9 cellular contexts compared by ENCODE assay signal in genomic region chr17:9905902-9906301, GRCh38. TPM values are rescaled to one million over a fixed set of nuclear protein-coding genes. Genes with fewer than 3 reads are reported as not detected.
DNase-seq lines count a peak whose midpoint lies in the region; ATAC-seq and TF ChIP-seq lines count a peak whose summit lies in the region.
"Had no signal": no experiment of that assay in that cellular context is flagged by ENCODE, and none has a peak within 500 bp of the region (broad histone marks: within the 10 kb centered on the region; RNA-seq: fewer than 3 reads in every experiment).

No MANE protein-coding gene starts in this region.

- H3K27me3 Mint-ChIP-seq in Calu3 (ENCODE audit: unreplicated experiment): peaks cover 20% of the 10 kb centered on the region
- H3K27me3 Mint-ChIP-seq in activated CD8-positive, alpha-beta T cell treated with anti-CD3 and anti-CD28 coated beads for 36 hours: peaks cover 6% of the 10 kb centered on the region

- H3K4me3 Mint-ChIP-seq in Calu3 (ENCODE audit: low read depth, unreplicated experiment): no peak overlapping the region
- no peak overlapping the region for H3K4me3 Mint-ChIP-seq in activated CD8-positive, alpha-beta T cell treated with anti-CD3 and anti-CD28 coated beads for 36 hours

- H3K27me3 ChIP-seq in kidney epithelial cell (ENCODE audit: control insufficient read depth, insufficient read depth, low read length): no peaks in the 10 kb centered on the region

- no peaks in the 10 kb centered on the region for H3K9me3 Mint-ChIP-seq in Calu3 (ENCODE audit: low read depth, unreplicated experiment)
- no peaks in the 10 kb centered on the region for H3K9me3 Mint-ChIP-seq in activated CD8-positive, alpha-beta T cell treated with anti-CD3 and anti-CD28 coated beads for 36 hours

- no TSS peak for BruUV-seq in Calu3 (replicated peaks; lab: Mats Ljungman, UMichigan)

- no peak overlapping the region for H3K4me3 ChIP-seq in kidney epithelial cell (ENCODE audit: low read depth, low read length)

- intact Hi-C loops in Calu3 (cut with micrococcal nuclease; ENCODE audit: unreplicated experiment): no loop called here
- intact Hi-C loops in activated CD8-positive, alpha-beta T cell treated with anti-CD3 and anti-CD28 coated beads for 36 hours (cut with micrococcal nuclease): loop anchor here (10.0 kb wide), 1 partner anchor 61 kb away; no protein-coding TSS in a partner anchor

- POLR2A ChIA-PET in HEK293T (lab: Yijun Ruan, JAX): no interaction called here
- POLR2A ChIA-PET in activated CD8-positive, alpha-beta T cell treated with anti-CD3 and anti-CD28 coated beads for 36 hours (lab: Charles Lee): no interaction called here

- CTCF ChIA-PET in Calu3 (lab: Charles Lee): no interaction called here
- CTCF ChIA-PET in HEK293T (lab: Yijun Ruan, JAX): interaction anchor here (0.6 to 1.1 kb wide), 3 partner anchors 26 to 184 kb away, joined by 3 to 5 read pairs (median 3); no protein-coding TSS in a partner anchor
- CTCF ChIA-PET in activated CD8-positive, alpha-beta T cell treated with anti-CD3 and anti-CD28 coated beads for 36 hours (lab: Charles Lee): interaction anchor here (1.5 kb wide), 1 partner anchor 15 kb away, joined by 3 read pairs; no protein-coding TSS in a partner anchor

- no peaks in the 10 kb centered on the region for H3K36me3 ChIP-seq in kidney epithelial cell (ENCODE audit: control insufficient read depth, insufficient read depth, low read length)

- H3K27ac Mint-ChIP-seq in Calu3 (ENCODE audit: unreplicated experiment): no peak overlapping the region
- no peak overlapping the region for H3K27ac Mint-ChIP-seq in activated CD8-positive, alpha-beta T cell treated with anti-CD3 and anti-CD28 coated beads for 36 hours

- H3K4me1 Mint-ChIP-seq in Calu3 (ENCODE audit: low read depth, unreplicated experiment): peaks cover 2% of the 10 kb centered on the region
- H3K4me1 Mint-ChIP-seq in activated CD8-positive, alpha-beta T cell treated with anti-CD3 and anti-CD28 coated beads for 36 hours (ENCODE audit: low read depth): no peaks in the 10 kb centered on the region

- peaks cover 4% of the 10 kb centered on the region for H3K36me3 Mint-ChIP-seq in Calu3 (ENCODE audit: insufficient read depth, unreplicated experiment)
- H3K36me3 Mint-ChIP-seq in activated CD8-positive, alpha-beta T cell treated with anti-CD3 and anti-CD28 coated beads for 36 hours (ENCODE audit: low read depth): no peaks in the 10 kb centered on the region

- peak; percentile 26 for DNase-seq in Calu3
- peak; percentile 68 for DNase-seq in HEK293T (ENCODE audit: extremely low spot score)
- DNase-seq in activated CD8-positive, alpha-beta T cell treated with anti-CD3 and anti-CD28 coated beads for 36 hours: peak; percentile 55
- no peak for DNase-seq in kidney epithelial cell (ENCODE audit: low read depth)
- DNase-seq in pons (ENCODE audit: low spot score): no peak
- DNase-seq in NCI-H1105 treated with DMSO at 0.1 percent for 48 hours (lab: John Stamatoyannopoulos, UW): no peak
- DNase-seq in cortex of kidney (lab: John Stamatoyannopoulos, UW): no peak

- TF ChIP-seq CTCF in Calu3 (IDR thresholded peaks at IDR 0.05; ENCODE audit: unreplicated experiment) (peak; percentile 26), kidney epithelial cell (IDR thresholded peaks at IDR 0.05; ENCODE audit: insufficient read depth, low read length, poor library complexity, severe bottlenecking) (peak; percentile 53)
- peak; percentile 65 for TF ChIP-seq CTCF in activated CD8-positive, alpha-beta T cell treated with anti-CD3 and anti-CD28 coated beads for 36 hours (IDR thresholded peaks at IDR 0.05)

- ATAC-seq in activated CD8-positive, alpha-beta T cell treated with anti-CD3 and anti-CD28 coated beads for 36 hours: peak; percentile 70
- no peak for ATAC-seq in GM19463 (IDR thresholded peaks at IDR 0.05; ENCODE audit: unreplicated experiment)

TF ChIP-seq in HEK293T, 16 proteins besides CTCF, POLR2A, EP300 and RAD21:
- TF ChIP-seq PKNOX1 (IDR thresholded peaks at IDR 0.05): no peak
- TF ChIP-seq LEF1 (IDR thresholded peaks at IDR 0.05; ENCODE audit: borderline replicate concordance): no peak
- TF ChIP-seq FOXA1 (IDR thresholded peaks at IDR 0.05): no peak
- no peak for TF ChIP-seq HDGF (IDR thresholded peaks at IDR 0.05; ENCODE audit: borderline replicate concordance)
- no peak for TF ChIP-seq L3MBTL2 (conservative IDR thresholded peaks at IDR 0.05)
- no peak for TF ChIP-seq NFRKB (IDR thresholded peaks at IDR 0.05)
- TF ChIP-seq SP1 (IDR thresholded peaks at IDR 0.05): no peak
- TF ChIP-seq FOXK2 (IDR thresholded peaks at IDR 0.05): no peak
- no peak for TF ChIP-seq ZNF384 (IDR thresholded peaks at IDR 0.05)
- TF ChIP-seq ARNT (IDR thresholded peaks at IDR 0.05): no peak
- no peak for TF ChIP-seq SUZ12 (IDR thresholded peaks at IDR 0.05)
- TF ChIP-seq TARDBP (IDR thresholded peaks at IDR 0.05): no peak
- no peak for TF ChIP-seq BHLHE40 (IDR thresholded peaks at IDR 0.05; ENCODE audit: borderline replicate concordance)
- TF ChIP-seq FOXM1 (IDR thresholded peaks at IDR 0.05; ENCODE audit: borderline replicate concordance): no peak
- no peak for TF ChIP-seq ELF4 (IDR thresholded peaks at IDR 0.05)
- no peak for TF ChIP-seq CTBP1 (IDR thresholded peaks at IDR 0.05; ENCODE audit: borderline replicate concordance)

RNA-seq across cellular contexts. Expression of gene RCVRN, which starts 0.8 kb away (rescaled TPM):
- total RNA-seq in Calu3 (2022) (not detected in 2 replicates), kidney epithelial cell (0.21 TPM in 1 of 2 replicates, not detected in the other)
- not detected for total RNA-seq in activated CD8-positive, alpha-beta T cell treated with anti-CD3 and anti-CD28 coated beads for 36 hours
- total RNA-seq: endothelial cell of umbilical vein had no signal

Comparison
In these comparisons a context has a peak if more than half of its experiments do, and no peak if none do; other contexts are left out.
1. DNase-seq: peak in Calu3 (single experiment), HEK293T (single experiment) and activated CD8-positive, alpha-beta T cell treated with anti-CD3 and anti-CD28 coated beads for 36 hours (single experiment); none in kidney epithelial cell (single experiment), pons (single experiment), NCI-H1105 treated with DMSO at 0.1 percent for 48 hours (single experiment) and cortex of kidney (single experiment).
2. Peak in every context shown above with its lines, with median percentiles within 50 percentile points of each other: CTCF ChIP-seq.